1 cellular context compared by ENCODE assay signal in the genomic region with DNA sequence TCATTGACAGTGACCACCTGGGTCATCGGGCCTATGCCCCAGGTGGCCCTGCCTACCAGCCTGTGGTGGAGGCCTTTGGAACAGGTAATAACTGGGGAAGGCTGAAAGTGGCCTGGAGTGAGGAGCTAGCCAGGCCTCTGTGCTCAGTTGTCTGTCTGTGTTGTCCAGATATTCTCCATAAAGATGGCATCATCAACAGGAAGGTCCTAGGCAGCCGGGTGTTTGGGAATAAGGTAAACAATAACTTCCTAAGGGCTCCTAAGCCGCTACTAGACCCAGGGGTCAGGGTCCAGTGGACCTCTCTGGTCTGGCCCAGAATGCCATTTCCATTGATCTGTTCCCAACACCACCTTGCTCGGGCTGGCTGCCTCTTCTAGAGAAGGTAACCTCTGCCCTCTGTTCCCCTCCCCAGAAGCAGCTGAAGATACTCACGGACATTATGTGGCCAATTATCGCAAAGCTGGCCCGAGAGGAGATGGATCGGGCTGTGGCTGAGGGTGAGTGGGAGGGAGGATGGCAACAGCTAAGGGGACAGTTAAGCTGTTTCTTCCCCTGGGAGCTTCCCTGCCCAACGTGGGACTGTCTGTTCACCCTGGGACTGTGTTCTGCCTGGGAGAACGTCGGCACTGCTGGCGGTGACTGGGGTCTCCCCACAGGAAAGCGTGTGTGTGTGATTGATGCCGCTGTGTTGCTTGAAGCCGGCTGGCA.
TF ChIP-seq lines count a peak whose summit lies in the region.

No MANE protein-coding gene starts in this region.

TF ChIP-seq in HepG2, 621 proteins besides CTCF, POLR2A, EP300 and RAD21 (continued from another document and continues in another):
- TF ChIP-seq E2F5 (CRISPR knock-in tag; conservative IDR thresholded peaks at IDR 0.05) (no peak), ZNF383 (CRISPR knock-in tag; IDR thresholded peaks at IDR 0.05; ENCODE audit: borderline replicate concordance) (no peak), WIZ (CRISPR knock-in tag; IDR thresholded peaks at IDR 0.05) (no peak), ZNF232 (CRISPR knock-in tag; IDR thresholded peaks at IDR 0.05; ENCODE audit: borderline replicate concordance) (no peak), ASH2L (IDR thresholded peaks at IDR 0.05; ENCODE audit: insufficient read length, low read depth, low read length) (peak; percentile 87), ZNF12 (CRISPR knock-in tag; IDR thresholded peaks at IDR 0.05) (no peak), KLF15 (CRISPR knock-in tag; IDR thresholded peaks at IDR 0.05; ENCODE audit: borderline replicate concordance) (no peak), ZNF275 (CRISPR knock-in tag; IDR thresholded peaks at IDR 0.05; ENCODE audit: borderline replicate concordance) (0 out of 2 replicates have a peak, but pooled peaks have one; percentile 49), ADNP (CRISPR knock-in tag; IDR thresholded peaks at IDR 0.05) (no peak), THYN1 (CRISPR knock-in tag; IDR thresholded peaks at IDR 0.05; ENCODE audit: borderline replicate concordance, low read depth) (no peak), HCFC1 (IDR thresholded peaks at IDR 0.05; ENCODE audit: low read depth, low read length) (no peak), PHB2 (IDR thresholded peaks at IDR 0.05; ENCODE audit: partially characterized antibody) (no peak), KDM4B (CRISPR knock-in tag; IDR thresholded peaks at IDR 0.05) (peak; percentile 57; the same call in 1 of the 2 replicates), RAD51 (IDR thresholded peaks at IDR 0.05; ENCODE audit: borderline replicate concordance) (no peak), ZNF512B (CRISPR knock-in tag; IDR thresholded peaks at IDR 0.05; ENCODE audit: borderline replicate concordance) (no peak), SRSF9 (IDR thresholded peaks at IDR 0.05; ENCODE audit: borderline replicate concordance, insufficient read depth, low read depth, low read length, poor library complexity, severe bottlenecking) (no peak), ZNF777 (CRISPR knock-in tag; IDR thresholded peaks at IDR 0.05) (no peak), TOE1 (CRISPR knock-in tag; IDR thresholded peaks at IDR 0.05) (no peak), ZNF556 (CRISPR knock-in tag; IDR thresholded peaks at IDR 0.05; ENCODE audit: borderline replicate concordance) (no peak), SRY (CRISPR knock-in tag; IDR thresholded peaks at IDR 0.05) (0 out of 2 replicates have a peak, but pooled peaks have one; percentile 27), JUNB (CRISPR knock-in tag; IDR thresholded peaks at IDR 0.05; ENCODE audit: borderline replicate concordance) (no peak), SPEN (CRISPR knock-in tag; IDR thresholded peaks at IDR 0.05; ENCODE audit: low read depth) (peak; percentile 56; the same call in 1 of the 2 replicates), TBX3 (IDR thresholded peaks at IDR 0.05; ENCODE audit: borderline replicate concordance) (no peak), SP1 (IDR thresholded peaks at IDR 0.05) (no peak), SP1 (CRISPR knock-in tag; IDR thresholded peaks at IDR 0.05) (no peak), KDM5A (IDR thresholded peaks at IDR 0.05; ENCODE audit: borderline replicate concordance, low read length) (0 out of 2 replicates have a peak, but pooled peaks have one; percentile 45), CBX2 (IDR thresholded peaks at IDR 0.05; ENCODE audit: low read depth, low read length) (no peak), CBX2 (CRISPR knock-in tag; IDR thresholded peaks at IDR 0.05; ENCODE audit: low read depth) (no peak), ZNF569 (CRISPR knock-in tag; IDR thresholded peaks at IDR 0.05; ENCODE audit: borderline replicate concordance) (no peak), ZNF17 (CRISPR knock-in tag; IDR thresholded peaks at IDR 0.05) (no peak), ZNF501 (CRISPR knock-in tag; IDR thresholded peaks at IDR 0.05) (no peak)
- TF ChIP-seq, protein P1, sequence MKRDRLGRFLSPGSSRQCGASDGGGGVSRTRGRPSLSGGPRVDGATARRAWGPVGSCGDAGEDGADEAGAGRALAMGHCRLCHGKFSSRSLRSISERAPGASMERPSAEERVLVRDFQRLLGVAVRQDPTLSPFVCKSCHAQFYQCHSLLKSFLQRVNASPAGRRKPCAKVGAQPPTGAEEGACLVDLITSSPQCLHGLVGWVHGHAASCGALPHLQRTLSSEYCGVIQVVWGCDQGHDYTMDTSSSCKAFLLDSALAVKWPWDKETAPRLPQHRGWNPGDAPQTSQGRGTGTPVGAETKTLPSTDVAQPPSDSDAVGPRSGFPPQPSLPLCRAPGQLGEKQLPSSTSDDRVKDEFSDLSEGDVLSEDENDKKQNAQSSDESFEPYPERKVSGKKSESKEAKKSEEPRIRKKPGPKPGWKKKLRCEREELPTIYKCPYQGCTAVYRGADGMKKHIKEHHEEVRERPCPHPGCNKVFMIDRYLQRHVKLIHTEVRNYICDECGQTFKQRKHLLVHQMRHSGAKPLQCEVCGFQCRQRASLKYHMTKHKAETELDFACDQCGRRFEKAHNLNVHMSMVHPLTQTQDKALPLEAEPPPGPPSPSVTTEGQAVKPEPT (CRISPR knock-in tag; IDR thresholded peaks at IDR 0.05; ENCODE audit: low read depth), result no peak
- TF ChIP-seq, protein P2, sequence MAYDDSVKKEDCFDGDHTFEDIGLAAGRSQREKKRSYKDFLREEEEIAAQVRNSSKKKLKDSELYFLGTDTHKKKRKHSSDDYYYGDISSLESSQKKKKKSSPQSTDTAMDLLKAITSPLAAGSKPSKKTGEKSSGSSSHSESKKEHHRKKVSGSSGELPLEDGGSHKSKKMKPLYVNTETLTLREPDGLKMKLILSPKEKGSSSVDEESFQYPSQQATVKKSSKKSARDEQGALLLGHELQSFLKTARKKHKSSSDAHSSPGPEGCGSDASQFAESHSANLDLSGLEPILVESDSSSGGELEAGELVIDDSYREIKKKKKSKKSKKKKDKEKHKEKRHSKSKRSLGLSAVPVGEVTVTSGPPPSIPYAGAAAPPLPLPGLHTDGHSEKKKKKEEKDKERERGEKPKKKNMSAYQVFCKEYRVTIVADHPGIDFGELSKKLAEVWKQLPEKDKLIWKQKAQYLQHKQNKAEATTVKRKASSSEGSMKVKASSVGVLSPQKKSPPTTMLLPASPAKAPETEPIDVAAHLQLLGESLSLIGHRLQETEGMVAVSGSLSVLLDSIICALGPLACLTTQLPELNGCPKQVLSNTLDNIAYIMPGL (CRISPR knock-in tag; IDR thresholded peaks at IDR 0.05; ENCODE audit: borderline replicate concordance in 1 of 2, low read depth in 1 of 2), result no peak; a peak in 1 of 4 replicates
- TF ChIP-seq, protein P3, sequence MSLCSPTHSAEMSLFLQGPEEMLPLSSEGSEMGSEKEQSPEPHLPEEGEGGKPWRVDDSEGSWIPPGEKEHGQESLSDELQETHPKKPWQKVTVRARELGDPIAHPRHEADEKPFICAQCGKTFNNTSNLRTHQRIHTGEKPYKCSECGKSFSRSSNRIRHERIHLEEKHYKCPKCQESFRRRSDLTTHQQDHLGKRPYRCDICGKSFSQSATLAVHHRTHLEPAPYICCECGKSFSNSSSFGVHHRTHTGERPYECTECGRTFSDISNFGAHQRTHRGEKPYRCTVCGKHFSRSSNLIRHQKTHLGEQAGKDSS (CRISPR knock-in tag; IDR thresholded peaks at IDR 0.05; ENCODE audit: borderline replicate concordance, low read depth), result no peak
- TF ChIP-seq, protein P4, sequence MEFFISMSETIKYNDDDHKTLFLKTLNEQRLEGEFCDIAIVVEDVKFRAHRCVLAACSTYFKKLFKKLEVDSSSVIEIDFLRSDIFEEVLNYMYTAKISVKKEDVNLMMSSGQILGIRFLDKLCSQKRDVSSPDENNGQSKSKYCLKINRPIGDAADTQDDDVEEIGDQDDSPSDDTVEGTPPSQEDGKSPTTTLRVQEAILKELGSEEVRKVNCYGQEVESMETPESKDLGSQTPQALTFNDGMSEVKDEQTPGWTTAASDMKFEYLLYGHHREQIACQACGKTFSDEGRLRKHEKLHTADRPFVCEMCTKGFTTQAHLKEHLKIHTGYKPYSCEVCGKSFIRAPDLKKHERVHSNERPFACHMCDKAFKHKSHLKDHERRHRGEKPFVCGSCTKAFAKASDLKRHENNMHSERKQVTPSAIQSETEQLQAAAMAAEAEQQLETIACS (CRISPR knock-in tag; IDR thresholded peaks at IDR 0.05), result peak; percentile 61; the same call in 1 of the 2 replicates
- TF ChIP-seq, protein P5, sequence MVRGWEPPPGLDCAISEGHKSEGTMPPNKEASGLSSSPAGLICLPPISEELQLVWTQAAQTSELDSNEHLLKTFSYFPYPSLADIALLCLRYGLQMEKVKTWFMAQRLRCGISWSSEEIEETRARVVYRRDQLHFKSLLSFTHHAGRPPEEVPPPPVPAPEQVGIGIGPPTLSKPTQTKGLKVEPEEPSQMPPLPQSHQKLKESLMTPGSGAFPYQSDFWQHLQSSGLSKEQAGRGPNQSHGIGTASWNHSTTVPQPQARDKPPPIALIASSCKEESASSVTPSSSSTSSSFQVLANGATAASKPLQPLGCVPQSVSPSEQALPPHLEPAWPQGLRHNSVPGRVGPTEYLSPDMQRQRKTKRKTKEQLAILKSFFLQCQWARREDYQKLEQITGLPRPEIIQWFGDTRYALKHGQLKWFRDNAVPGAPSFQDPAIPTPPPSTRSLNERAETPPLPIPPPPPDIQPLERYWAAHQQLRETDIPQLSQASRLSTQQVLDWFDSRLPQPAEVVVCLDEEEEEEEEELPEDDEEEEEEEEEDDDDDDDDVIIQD (CRISPR knock-in tag; IDR thresholded peaks at IDR 0.05; ENCODE audit: low read depth), result peak; percentile 57
- TF ChIP-seq, protein P6, sequence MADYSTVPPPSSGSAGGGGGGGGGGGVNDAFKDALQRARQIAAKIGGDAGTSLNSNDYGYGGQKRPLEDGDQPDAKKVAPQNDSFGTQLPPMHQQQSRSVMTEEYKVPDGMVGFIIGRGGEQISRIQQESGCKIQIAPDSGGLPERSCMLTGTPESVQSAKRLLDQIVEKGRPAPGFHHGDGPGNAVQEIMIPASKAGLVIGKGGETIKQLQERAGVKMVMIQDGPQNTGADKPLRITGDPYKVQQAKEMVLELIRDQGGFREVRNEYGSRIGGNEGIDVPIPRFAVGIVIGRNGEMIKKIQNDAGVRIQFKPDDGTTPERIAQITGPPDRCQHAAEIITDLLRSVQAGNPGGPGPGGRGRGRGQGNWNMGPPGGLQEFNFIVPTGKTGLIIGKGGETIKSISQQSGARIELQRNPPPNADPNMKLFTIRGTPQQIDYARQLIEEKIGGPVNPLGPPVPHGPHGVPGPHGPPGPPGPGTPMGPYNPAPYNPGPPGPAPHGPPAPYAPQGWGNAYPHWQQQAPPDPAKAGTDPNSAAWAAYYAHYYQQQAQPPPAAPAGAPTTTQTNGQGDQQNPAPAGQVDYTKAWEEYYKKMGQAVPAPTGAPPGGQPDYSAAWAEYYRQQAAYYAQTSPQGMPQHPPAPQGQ (CRISPR knock-in tag; IDR thresholded peaks at IDR 0.05; ENCODE audit: borderline replicate concordance), result no peak
- TF ChIP-seq, protein P7, sequence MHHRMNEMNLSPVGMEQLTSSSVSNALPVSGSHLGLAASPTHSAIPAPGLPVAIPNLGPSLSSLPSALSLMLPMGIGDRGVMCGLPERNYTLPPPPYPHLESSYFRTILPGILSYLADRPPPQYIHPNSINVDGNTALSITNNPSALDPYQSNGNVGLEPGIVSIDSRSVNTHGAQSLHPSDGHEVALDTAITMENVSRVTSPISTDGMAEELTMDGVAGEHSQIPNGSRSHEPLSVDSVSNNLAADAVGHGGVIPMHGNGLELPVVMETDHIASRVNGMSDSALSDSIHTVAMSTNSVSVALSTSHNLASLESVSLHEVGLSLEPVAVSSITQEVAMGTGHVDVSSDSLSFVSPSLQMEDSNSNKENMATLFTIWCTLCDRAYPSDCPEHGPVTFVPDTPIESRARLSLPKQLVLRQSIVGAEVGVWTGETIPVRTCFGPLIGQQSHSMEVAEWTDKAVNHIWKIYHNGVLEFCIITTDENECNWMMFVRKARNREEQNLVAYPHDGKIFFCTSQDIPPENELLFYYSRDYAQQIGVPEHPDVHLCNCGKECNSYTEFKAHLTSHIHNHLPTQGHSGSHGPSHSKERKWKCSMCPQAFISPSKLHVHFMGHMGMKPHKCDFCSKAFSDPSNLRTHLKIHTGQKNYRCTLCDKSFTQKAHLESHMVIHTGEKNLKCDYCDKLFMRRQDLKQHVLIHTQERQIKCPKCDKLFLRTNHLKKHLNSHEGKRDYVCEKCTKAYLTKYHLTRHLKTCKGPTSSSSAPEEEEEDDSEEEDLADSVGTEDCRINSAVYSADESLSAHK (CRISPR knock-in tag; IDR thresholded peaks at IDR 0.05; ENCODE audit: borderline replicate concordance), result no peak
